Comparison of ENCODE assay signal across 12 cellular contexts in the genomic region with DNA sequence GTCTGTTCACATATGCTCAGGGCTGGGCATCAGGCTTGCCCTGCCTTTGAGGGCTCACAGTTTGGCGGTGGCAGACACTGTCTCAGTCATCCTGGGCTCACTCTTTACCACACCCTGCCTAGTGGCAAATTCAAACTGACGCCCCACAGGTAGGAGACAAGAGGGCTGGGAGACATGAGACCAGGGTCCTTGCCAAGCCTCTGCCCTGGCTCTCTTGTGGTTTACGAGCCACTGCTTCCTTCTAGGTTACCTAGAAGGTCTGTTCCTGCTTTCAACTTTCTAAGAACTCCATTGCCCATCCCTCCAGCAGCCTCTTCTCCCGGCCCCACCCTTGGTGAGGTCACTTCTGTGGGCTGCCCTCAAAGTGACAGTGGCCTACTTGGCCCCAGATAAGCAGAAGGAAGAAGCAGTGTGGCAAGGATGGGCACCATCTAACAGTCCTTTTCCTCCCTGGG. TPM values are rescaled to one million over a fixed set of nuclear protein-coding genes. Genes with fewer than 3 reads are reported as not detected.
A peak's percentile ranks its signal among the peaks of the same experiment; 100 is the strongest.
DNase-seq lines count a peak whose midpoint lies in the region; ATAC-seq lines count a peak whose summit lies in the region.
"Had no signal": no experiment of that assay in that cellular context is flagged by ENCODE, and none has a peak within 500 bp of the region (broad histone marks: within the 10 kb centered on the region; RNA-seq: fewer than 3 reads in every experiment).

No MANE protein-coding gene starts in this region.

- H3K27ac Mint-ChIP-seq in activated CD4-positive, alpha-beta T cell treated with anti-CD3 and anti-CD28 coated beads, Interleukin-2, amount 10 ng/mL, durations not matched to agents 24 days and 14 days = peak overlapping the region; percentile 84
- H3K27ac Mint-ChIP-seq in stimulated activated naive B cell treated with anti-CD40 and anti-IgM and Interleukin-4, amounts not matched to agents 10 μg/mL and 1 μg/mL and 100 μg/mL, for 72 hours = peak overlapping the region; percentile 20

- no peak for ATAC-seq in stimulated activated naive B cell treated with anti-CD40 and anti-IgM and Interleukin-4, amounts not matched to agents 10 μg/mL and 1 μg/mL and 100 μg/mL, for 72 hours (replicated peaks)

- H3K36me3 Mint-ChIP-seq in activated CD4-positive, alpha-beta T cell treated with anti-CD3 and anti-CD28 coated beads, Interleukin-2, amount 10 ng/mL, durations not matched to agents 24 days and 14 days (ENCODE audit: low read depth) = peaks cover 7% of the 10 kb centered on the region
- H3K36me3 Mint-ChIP-seq in stimulated activated naive B cell treated with anti-CD40 and anti-IgM and Interleukin-4, amounts not matched to agents 10 μg/mL and 1 μg/mL and 100 μg/mL, for 72 hours = peaks cover 0 to 2% of the 10 kb centered on the region in 2 donors

- H3K4me1 Mint-ChIP-seq in activated CD4-positive, alpha-beta T cell treated with anti-CD3 and anti-CD28 coated beads, Interleukin-2, amount 10 ng/mL, durations not matched to agents 24 days and 14 days = peaks cover 72% of the 10 kb centered on the region
- H3K4me1 Mint-ChIP-seq in stimulated activated naive B cell treated with anti-CD40 and anti-IgM and Interleukin-4, amounts not matched to agents 10 μg/mL and 1 μg/mL and 100 μg/mL, for 72 hours = peaks cover 46 to 71% of the 10 kb centered on the region in 2 donors

- intact Hi-C loops in activated CD4-positive, alpha-beta T cell treated with anti-CD3 and anti-CD28 coated beads, Interleukin-2, amount 10 ng/mL, durations not matched to agents 24 days and 14 days (cut with micrococcal nuclease) = no loop called here

- peak overlapping the region; percentile 79 for H3K27ac ChIP-seq in cingulate gyrus (ENCODE audit: low read depth, low read length)
- H3K27ac ChIP-seq: suprapubic skin had no signal

- H3K4me3 Mint-ChIP-seq in activated CD4-positive, alpha-beta T cell treated with anti-CD3 and anti-CD28 coated beads, Interleukin-2, amount 10 ng/mL, durations not matched to agents 24 days and 14 days = peak overlapping the region; percentile 68
- no peak overlapping the region for H3K4me3 Mint-ChIP-seq in stimulated activated naive B cell treated with anti-CD40 and anti-IgM and Interleukin-4, amounts not matched to agents 10 μg/mL and 1 μg/mL and 100 μg/mL, for 72 hours

- H3K27me3 Mint-ChIP-seq in activated CD4-positive, alpha-beta T cell treated with anti-CD3 and anti-CD28 coated beads, Interleukin-2, amount 10 ng/mL, durations not matched to agents 24 days and 14 days = no peaks in the 10 kb centered on the region
- no peaks in the 10 kb centered on the region for H3K27me3 Mint-ChIP-seq in stimulated activated naive B cell treated with anti-CD40 and anti-IgM and Interleukin-4, amounts not matched to agents 10 μg/mL and 1 μg/mL and 100 μg/mL, for 72 hours

- H3K9me3 Mint-ChIP-seq in activated CD4-positive, alpha-beta T cell treated with anti-CD3 and anti-CD28 coated beads, Interleukin-2, amount 10 ng/mL, durations not matched to agents 24 days and 14 days = no peaks in the 10 kb centered on the region
- no peaks in the 10 kb centered on the region for H3K9me3 Mint-ChIP-seq in stimulated activated naive B cell treated with anti-CD40 and anti-IgM and Interleukin-4, amounts not matched to agents 10 μg/mL and 1 μg/mL and 100 μg/mL, for 72 hours

- peak; percentile 76 for DNase-seq in activated CD4-positive, alpha-beta T cell treated with anti-CD3 and anti-CD28 coated beads, Interleukin-2, amount 10 ng/mL, durations not matched to agents 24 days and 14 days
- no peak for DNase-seq in activated CD4-positive, alpha-beta T cell treated with anti-CD3 and anti-CD28 coated beads for 4 hours
- DNase-seq in SKM-1 treated with dmso at 0.1 percent for 144 hours (lab: John Stamatoyannopoulos, UW; ENCODE audit: unreplicated experiment) = peak; percentile 91
- no peak for DNase-seq in stimulated activated naive B cell treated with anti-CD40 and anti-IgM and Interleukin-4, amounts not matched to agents 10 μg/mL and 1 μg/mL and 100 μg/mL, for 72 hours
- no peak for DNase-seq in NCI-H748 treated with DMSO at 0.1 percent for 48 hours (lab: John Stamatoyannopoulos, UW)
- DNase-seq in iPS-NIHi11 (ENCODE audit: low spot score) = no peak
- DNase-seq in stimulated activated CD4-positive, alpha-beta T cell treated with anti-CD3 and anti-CD28 coated beads, Interleukin-4, amount 100 ng/mL, for 1 hour = no peak
- DNase-seq: activated CD4-positive, CD25-positive, alpha-beta regulatory T cell treated with anti-CD3 and anti-CD28 coated beads, Interleukin-2, amount 50 U/mL, for 72 hours; mesendoderm; NCI-H2171 treated with DMSO at 0.1 percent for 48 hours had no signal

RNA-seq across cellular contexts. Expression of a gene that starts 10.5 kb away (rescaled TPM):
- 48.3 and 49.3 TPM in 2 replicates for total RNA-seq in activated CD4-positive, alpha-beta T cell treated with anti-CD3 and anti-CD28 coated beads, Interleukin-2, amount 10 ng/mL, durations not matched to agents 24 days and 14 days

Comparison
In these comparisons a context has a peak if more than half of its experiments do, and no peak if none do; other contexts are left out.
1. DNase-seq: peak in activated CD4-positive, alpha-beta T cell treated with anti-CD3 and anti-CD28 coated beads, Interleukin-2, amount 10 ng/mL, durations not matched to agents 24 days and 14 days (single experiment) and SKM-1 treated with dmso at 0.1 percent for 144 hours (single experiment); none in activated CD4-positive, alpha-beta T cell treated with anti-CD3 and anti-CD28 coated beads for 4 hours (0 of 2), stimulated activated naive B cell treated with anti-CD40 and anti-IgM and Interleukin-4, amounts not matched to agents 10 μg/mL and 1 μg/mL and 100 μg/mL, for 72 hours (single experiment), NCI-H748 treated with DMSO at 0.1 percent for 48 hours (single experiment), iPS-NIHi11 (single experiment) and stimulated activated CD4-positive, alpha-beta T cell treated with anti-CD3 and anti-CD28 coated beads, Interleukin-4, amount 100 ng/mL, for 1 hour (single experiment).